Comparison of ENCODE assay signal across 17 cellular contexts in the genomic region with DNA sequence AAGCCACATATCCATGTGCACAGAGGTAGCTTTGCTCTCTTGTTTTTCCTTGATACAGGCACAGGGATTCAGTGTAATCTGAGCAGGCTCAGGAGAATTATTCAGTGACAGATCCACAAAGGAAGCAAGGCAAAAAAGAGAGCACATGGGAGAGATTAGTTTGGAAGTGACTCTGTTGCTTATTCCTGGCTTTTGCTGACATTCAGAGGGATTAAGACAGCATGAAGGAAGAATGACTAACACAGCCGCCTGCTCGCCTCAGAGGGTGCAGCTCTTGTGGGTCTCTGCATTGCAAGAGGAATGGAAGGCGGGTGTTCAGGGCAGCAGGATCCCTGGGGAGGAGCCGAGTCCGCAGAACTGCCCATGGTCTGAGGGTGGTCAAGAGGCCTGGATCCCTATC.
DNase-seq lines count a peak whose midpoint lies in the region; ATAC-seq and TF ChIP-seq lines count a peak whose summit lies in the region.
"Had no signal": no experiment of that assay in that cellular context is flagged by ENCODE, and none has a peak within 500 bp of the region (broad histone marks: within the 10 kb centered on the region; RNA-seq: fewer than 3 reads in every experiment).

No MANE protein-coding gene starts in this region.

- CTCF ChIA-PET in AG04450 (lab: Charles Lee): interaction anchor here (0.6 to 10.4 kb wide), 5 partner anchors 164 to 1060 kb away, joined by 3 to 217 read pairs (median 5); no protein-coding TSS in a partner anchor

- TF ChIP-seq CTCF in AG04450 (IDR thresholded peaks at IDR 0.05; ENCODE audit: low read depth, low read length) (no peak), brain microvascular endothelial cell (IDR thresholded peaks at IDR 0.05; ENCODE audit: low read depth, low read length, missing control alignments) (no peak), GM13976 (IDR thresholded peaks at IDR 0.05; ENCODE audit: borderline replicate concordance, control extremely low read depth, extremely low read depth, insufficient read depth, missing control alignments) (no peak)

- in situ Hi-C loops in brain microvascular endothelial cell (cut with HindIII; ENCODE audit: low pct_ligation_motif_present, low sequenced_read_pairs) (no loop called here), GM13976 (cut with MboI; ENCODE audit: low sequenced_read_pairs, unreplicated experiment) (loop anchor here (10.0 to 25.0 kb wide), 2 partner anchors 756 to 919 kb away; no protein-coding TSS in a partner anchor)

- POLR2A ChIA-PET in AG04450 (lab: Yijun Ruan, JAX): no interaction called here

- H3K4me3 ChIP-seq in AG04450 (ENCODE audit: low read depth, low read length) (no peak overlapping the region), brain microvascular endothelial cell (ENCODE audit: low read depth, low read length) (no peak overlapping the region)
- H3K4me3 ChIP-seq: body of pancreas, esophagus muscularis mucosa had no signal

- no peaks in the 10 kb centered on the region for H3K9me3 ChIP-seq in AG04450 (ENCODE audit: control insufficient read depth, insufficient read depth, low read length)
- H3K9me3 ChIP-seq: body of pancreas, esophagus muscularis mucosa had no signal

- H3K36me3 Mint-ChIP-seq in activated T-helper 17 cell treated with anti-CD3 and anti-CD28 coated beads, Interleukin-2, amount 50 U/mL, for 72 hours (ENCODE audit: low read depth): no peaks in the 10 kb centered on the region

- no peaks in the 10 kb centered on the region for H3K4me1 Mint-ChIP-seq in activated T-helper 17 cell treated with anti-CD3 and anti-CD28 coated beads, Interleukin-2, amount 50 U/mL, for 72 hours
- H3K4me1 Mint-ChIP-seq: activated B cell treated with CpG ODN at 0.5 μM for 24 hours, B cell had no signal

- DNase-seq in AG04450 (ENCODE audit: low read depth, low spot score) (peak; percentile 62), HS-5 (ENCODE audit: low read depth) (peak; percentile 60), brain microvascular endothelial cell (peak; percentile 59), kidney tubule cell (ENCODE audit: low spot score) (peak; percentile 12), GM13976 (ENCODE audit: low spot score) (no peak), GOT3 (lab: John Stamatoyannopoulos, UW) (no peak)
- DNase-seq: activated B cell treated with CpG ODN at 0.5 μM for 24 hours; activated T-cell treated with anti-CD3 and anti-CD28 coated beads, Interleukin-2, amount 50 U/mL, for 1 hour; body of pancreas; GF-D8; NCI-H226; stimulated activated CD4-positive, alpha-beta T cell treated with anti-CD3 and anti-CD28 coated beads, Interleukin-4, amount 100 ng/mL, for 24 hours had no signal

- no peaks in the 10 kb centered on the region for H3K36me3 ChIP-seq in brain microvascular endothelial cell (replicated peaks)
- H3K36me3 ChIP-seq: esophagus muscularis mucosa had no signal

- no peak overlapping the region for H3K27ac Mint-ChIP-seq in activated T-helper 17 cell treated with anti-CD3 and anti-CD28 coated beads, Interleukin-2, amount 50 U/mL, for 72 hours
- H3K27ac Mint-ChIP-seq: activated B cell treated with CpG ODN at 0.5 μM for 24 hours, B cell had no signal

- H3K9me3 Mint-ChIP-seq in activated T-helper 17 cell treated with anti-CD3 and anti-CD28 coated beads, Interleukin-2, amount 50 U/mL, for 72 hours: no peaks in the 10 kb centered on the region
- H3K9me3 Mint-ChIP-seq: activated B cell treated with CpG ODN at 0.5 μM for 24 hours had no signal

- H3K27ac ChIP-seq in AG04450 (ENCODE audit: low read depth, low read length) (no peak overlapping the region), brain microvascular endothelial cell (no peak overlapping the region)
- H3K27ac ChIP-seq: body of pancreas, esophagus muscularis mucosa, KMS-11 had no signal

- no peak overlapping the region for H3K4me3 Mint-ChIP-seq in activated T-helper 17 cell treated with anti-CD3 and anti-CD28 coated beads, Interleukin-2, amount 50 U/mL, for 72 hours
- H3K4me3 Mint-ChIP-seq: activated B cell treated with CpG ODN at 0.5 μM for 24 hours, B cell had no signal

- ATAC-seq in activated T-helper 17 cell treated with anti-CD3 and anti-CD28 coated beads, Interleukin-2, amount 50 U/mL, for 72 hours (replicated peaks): no peak
- no peak for ATAC-seq in GM18867 (IDR thresholded peaks at IDR 0.05; ENCODE audit: unreplicated experiment)
- ATAC-seq: body of pancreas had no signal

- H3K27me3 ChIP-seq in AG04450 (ENCODE audit: control insufficient read depth, insufficient read depth, low read length): no peaks in the 10 kb centered on the region
- H3K27me3 ChIP-seq in brain microvascular endothelial cell (replicated peaks): no peaks in the 10 kb centered on the region
- H3K27me3 ChIP-seq: body of pancreas, esophagus muscularis mucosa had no signal

- peaks cover 26% of the 10 kb centered on the region for H3K27me3 Mint-ChIP-seq in activated T-helper 17 cell treated with anti-CD3 and anti-CD28 coated beads, Interleukin-2, amount 50 U/mL, for 72 hours

Comparison
In these comparisons a context has a peak if more than half of its experiments do, and no peak if none do; other contexts are left out.
1. DNase-seq: peak in AG04450 (single experiment), HS-5 (single experiment), brain microvascular endothelial cell (single experiment) and kidney tubule cell (single experiment); none in GM13976 (single experiment) and GOT3 (single experiment).